ENCODE assay signal across 16 cellular contexts in genomic region chr3:53151465-53151864, GRCh38. TPM values are rescaled to one million over a fixed set of nuclear protein-coding genes. Genes with fewer than 3 reads are reported as not detected.
A peak's percentile ranks its signal among the peaks of the same experiment; 100 is the strongest.
DNase-seq lines count a peak whose midpoint lies in the region; ATAC-seq, FAIRE-seq and TF ChIP-seq lines count a peak whose summit lies in the region.
"Had no signal": no experiment of that assay in that cellular context is flagged by ENCODE, and none has a peak within 500 bp of the region (broad histone marks: within the 10 kb centered on the region; RNA-seq: fewer than 3 reads in every experiment).

No MANE protein-coding gene starts in this region.

- no peak overlapping the region for H2BK120ac ChIP-seq in IMR-90 (ENCODE audit: low read depth, low read length)

- H3K79me2 ChIP-seq in HepG2 (ENCODE audit: insufficient read depth, low read length) (no peaks in the 10 kb centered on the region), osteoblast (ENCODE audit: insufficient read depth, low read length) (no peaks in the 10 kb centered on the region)

- H3K56ac ChIP-seq in IMR-90 (ENCODE audit: extremely low read depth, insufficient read depth, low read length): no peak overlapping the region

- in situ Hi-C loops in IMR-90 (cut with MboI; ENCODE audit: low sequenced_read_pairs): no loop called here
- in situ Hi-C loops in HepG2 (cut with HindIII; ENCODE audit: extremely low pct_ligation_motif_present, low pct_unique_long_range_greater_than_20kb): no loop called here

- dilution Hi-C loops in IMR-90 (cut with HindIII; ENCODE audit: low sequenced_read_pairs, unreplicated experiment): no loop called here

- H3K4me3 ChIP-seq in IMR-90 (ENCODE audit: insufficient read depth, low read depth, low read length) (no peak overlapping the region), HepG2 (replicated peaks in 1 of 3; ENCODE audit: insufficient read depth in 1 of 3, low read depth in 2 of 3, low read length in 3 of 3) (peak overlapping the region in 1 of 3 experiments; percentile 25; a peak in 1 of 6 replicates), osteoblast (ENCODE audit: insufficient read depth, low read length) (no peak overlapping the region)
- H3K4me3 ChIP-seq: GM12878, HAP-1 had no signal

- H4K20me1 ChIP-seq in IMR-90 (ENCODE audit: insufficient read depth, low read length) (no peaks in the 10 kb centered on the region), HepG2 (ENCODE audit: insufficient read depth, low read length) (no peaks in the 10 kb centered on the region), osteoblast (ENCODE audit: insufficient read depth, low read length) (no peaks in the 10 kb centered on the region)

- no peak for TF ChIP-seq CTCF in 22Rv1 (IDR thresholded peaks at IDR 0.05)
- TF ChIP-seq CTCF in IMR-90 (conservative IDR thresholded peaks at IDR 0.05; ENCODE audit: low read depth, low read length): no peak
- TF ChIP-seq CTCF in HepG2 (CRISPR knock-in tag; IDR thresholded peaks at IDR 0.05): no peak
- TF ChIP-seq CTCF in osteoblast (IDR thresholded peaks at IDR 0.05; ENCODE audit: extremely low read depth, low read depth, low read length): no peak

- H3K4ac ChIP-seq in IMR-90 (ENCODE audit: low read depth, low read length): no peak overlapping the region

- no peak for TF ChIP-seq EP300 in HepG2 (IDR thresholded peaks at IDR 0.05; ENCODE audit: low read depth in 2 of 2, low read length in 2 of 2)
- TF ChIP-seq EP300 in HepG2 (CRISPR knock-in tag; IDR thresholded peaks at IDR 0.05; ENCODE audit: borderline replicate concordance): no peak

- H3K4me2 ChIP-seq in IMR-90 (ENCODE audit: low read depth, low read length) (no peak overlapping the region), HepG2 (ENCODE audit: low read depth, low read length) (peak overlapping the region; percentile 41), osteoblast (ENCODE audit: insufficient read depth, low read length) (no peak overlapping the region)

- POLR2A ChIA-PET in IMR-90 (lab: Charles Lee; ENCODE audit: unreplicated experiment): no interaction called here
- POLR2A ChIA-PET in HepG2 (lab: Yijun Ruan, JAX): interaction anchor here (2.4 to 2.6 kb wide), 2 partner anchors 8 to 18 kb away, joined by 13 to 31 read pairs; partner anchors contain the start of gene PRKCD

- TF ChIP-seq POLR2A in IMR-90 (IDR thresholded peaks at IDR 0.05; ENCODE audit: low read depth, low read length): no peak
- no peak for TF ChIP-seq POLR2A in HepG2 (IDR thresholded peaks at IDR 0.05; ENCODE audit: insufficient read depth in 1 of 2, low read depth in 2 of 2, low read length in 2 of 2)

- H4K5ac ChIP-seq in IMR-90 (ENCODE audit: low read depth, low read length): no peak overlapping the region

- H4K91ac ChIP-seq in IMR-90 (ENCODE audit: insufficient read depth, low read depth, low read length): no peak overlapping the region

- BruUV-seq in IMR-90 (replicated peaks; lab: Mats Ljungman, UMichigan): no TSS peak
- BruUV-seq in HepG2 (replicated peaks; lab: Mats Ljungman, UMichigan): no TSS peak

- no peak for FAIRE-seq in HepG2 (lab: Jason Lieb, UNC)
- FAIRE-seq: GM12878, GM18507 had no signal

- H3K27me3 ChIP-seq in IMR-90 (ENCODE audit: control insufficient read depth, insufficient read depth, low read length) (peaks cover 22% of the 10 kb centered on the region), HepG2 (ENCODE audit: control insufficient read depth in 1 of 2, insufficient read depth in 2 of 2, low read length in 2 of 2) (peaks cover 2 to 57% of the 10 kb centered on the region in 2 experiments; a peak in 4 of 5 replicates), osteoblast (ENCODE audit: insufficient read depth, low read length) (no peaks in the 10 kb centered on the region)

- no peak overlapping the region for H3K18ac ChIP-seq in IMR-90 (ENCODE audit: low read depth, low read length)

- no peak overlapping the region for H3K9ac ChIP-seq in IMR-90 (ENCODE audit: low read depth, low read length)
- no peak overlapping the region for H3K9ac ChIP-seq in HepG2 (ENCODE audit: insufficient read depth, low read depth, low read length)

- no peak overlapping the region for H2BK5ac ChIP-seq in IMR-90 (ENCODE audit: low read depth, low read length, poor library complexity, severe bottlenecking)

- H3K14ac ChIP-seq in IMR-90 (replicated peaks; ENCODE audit: low read depth, low read length): no peak overlapping the region

- no peak overlapping the region for H3K23ac ChIP-seq in IMR-90 (ENCODE audit: low read depth, low read length)

- H2AK9ac ChIP-seq in IMR-90 (replicated peaks; ENCODE audit: low read depth, low read length, poor library complexity): no peak overlapping the region

- DNase-seq in IMR-90 (no peak), HepG2 (ENCODE audit: low spot score) (no peak), osteoblast (ENCODE audit: insufficient read length, low spot score, missing footprints) (peak; percentile 3), NCI-H2081 (lab: John Stamatoyannopoulos, UW) (no peak), NCI-H1436 treated with DMSO at 0.1 percent for 48 hours (lab: John Stamatoyannopoulos, UW) (no peak)
- no peak for DNase-seq in effector CD4-positive, alpha-beta T cell
- DNase-seq: C1 segment of cervical spinal cord; CD4-positive, alpha-beta memory T cell; DMS79; GOT3; HFFc6 had no signal

- CTCF ChIA-PET in IMR-90 (lab: Yijun Ruan, JAX): no interaction called here
- CTCF ChIA-PET in HepG2 (lab: Yijun Ruan, JAX; ENCODE audit: low intra/inter-chr PET ratio, low total read pairs): no interaction called here

- H2AFZ ChIP-seq in IMR-90 (replicated peaks; ENCODE audit: low read length, poor library complexity): peak overlapping the region; percentile 43
- no peak overlapping the region for H2AFZ ChIP-seq in HepG2 (ENCODE audit: low read length)
- no peak overlapping the region for H2AFZ ChIP-seq in osteoblast (ENCODE audit: low read length)

- no CpG with 5 or more reads among the region's 5 CpGs for WGBS in IMR-90 (ENCODE audit: extremely low coverage in 2 of 2, insufficient read length in 1 of 2), 2 experiments
- 3% methylated on average over 5 of the region's 5 CpGs for WGBS in HepG2 (ENCODE audit: low lambda C conversion rate)

- no peak overlapping the region for H4K8ac ChIP-seq in IMR-90 (ENCODE audit: low read depth in 2 of 2, low read length in 2 of 2)

- no peak overlapping the region for H2BK20ac ChIP-seq in IMR-90 (ENCODE audit: low read depth, low read length)

- no peak overlapping the region for H2AK5ac ChIP-seq in IMR-90 (ENCODE audit: low read depth, low read length)

- no peaks in the 10 kb centered on the region for H3K9me1 ChIP-seq in IMR-90 (ENCODE audit: insufficient read depth, low read length)

- H3K36me3 ChIP-seq in IMR-90 (ENCODE audit: control insufficient read depth, insufficient read depth, low read length) (no peaks in the 10 kb centered on the region), HepG2 (replicated peaks in 1 of 2; ENCODE audit: control insufficient read depth in 1 of 2, insufficient read depth in 2 of 2, low read length in 2 of 2) (no peaks in the 10 kb centered on the region), osteoblast (ENCODE audit: insufficient read depth, low read length) (no peaks in the 10 kb centered on the region)
- H3K36me3 ChIP-seq: HAP-1 had no signal

- no peaks in the 10 kb centered on the region for H3K79me1 ChIP-seq in IMR-90 (ENCODE audit: low read depth in 1 of 2, low read length in 2 of 2)

- H3K27ac ChIP-seq in 22Rv1: peak overlapping the region; percentile 94
- no peak overlapping the region for H3K27ac ChIP-seq in IMR-90 (ENCODE audit: insufficient read depth, low read length)
- H3K27ac ChIP-seq in HepG2 (ENCODE audit: extremely low read length, insufficient read depth, low read length): no peak overlapping the region
- H3K27ac ChIP-seq in osteoblast (ENCODE audit: low read depth, low read length): no peak overlapping the region

- intact Hi-C loops in IMR-90 (cut with micrococcal nuclease): no loop called here
- intact Hi-C loops in HepG2 (cut with micrococcal nuclease; ENCODE audit: unreplicated experiment): no loop called here

- H3K4me1 ChIP-seq in IMR-90 (ENCODE audit: control insufficient read depth, insufficient read depth, low read length) (peaks cover 5% of the 10 kb centered on the region), HepG2 (ENCODE audit: insufficient read depth, low read length) (peaks cover 52% of the 10 kb centered on the region), osteoblast (ENCODE audit: insufficient read depth, low read length) (peaks cover 25% of the 10 kb centered on the region)
- H3K4me1 ChIP-seq: HAP-1 had no signal

- no peak for TF ChIP-seq RAD21 in IMR-90 (IDR thresholded peaks at IDR 0.05; ENCODE audit: low read length)
- no peak for TF ChIP-seq RAD21 in HepG2 (CRISPR knock-in tag; IDR thresholded peaks at IDR 0.05)

- H3K9me3 ChIP-seq in IMR-90 (ENCODE audit: control insufficient read depth, insufficient read depth, low read length) (no peaks in the 10 kb centered on the region), HepG2 (ENCODE audit: low read length) (no peaks in the 10 kb centered on the region), osteoblast (ENCODE audit: low read depth, low read length) (no peaks in the 10 kb centered on the region)
- H3K9me3 ChIP-seq: HAP-1 had no signal

- no peak overlapping the region for H2BK15ac ChIP-seq in IMR-90 (ENCODE audit: low read depth, low read length)

- ATAC-seq in IMR-90 (ENCODE audit: low read depth) (no peak), HepG2 (peak; percentile 42), GM21360 (IDR thresholded peaks at IDR 0.05; ENCODE audit: unreplicated experiment) (no peak)
- ATAC-seq: GM12878 had no signal

RNA-seq across cellular contexts. Expression of gene PRKCD, which starts 9.5 kb away (rescaled TPM):
- total RNA-seq in IMR-90 (2012; rRNA removed): 3.3 and 4.3 TPM in 2 replicates
- polyA plus RNA-seq in IMR-90 (2012; rRNA removed): 19.0 TPM in 2 replicates
- polyA plus RNA-seq in IMR-90 (2012; cell fraction: cytosol; rRNA removed): 17.1 and 19.0 TPM in 2 replicates
- polyA plus RNA-seq in IMR-90 (2012; cell fraction: nucleus; rRNA removed; ENCODE audit: low replicate concordance): 26.5 and 37.5 TPM in 2 replicates
- 1.6 and 4.3 TPM in 2 replicates for total RNA-seq in HepG2 (2016; rRNA removed; fragmentation: Illumina TruSeq; extraction: Trizol)
- total RNA-seq in HepG2 (2016; cell fraction: cytosol; rRNA removed; fragmentation: Illumina TruSeq; extraction: Trizol; ENCODE audit: low read depth): 0.79 and 1.0 TPM in 2 replicates
- total RNA-seq in HepG2 (2016; cell fraction: insoluble cytoplasmic fraction; rRNA removed; fragmentation: Illumina TruSeq; extraction: Trizol): 1.7 and 3.8 TPM in 2 replicates
- 2.3 and 2.6 TPM in 2 replicates for total RNA-seq in HepG2 (2016; cell fraction: membrane; rRNA removed; fragmentation: Illumina TruSeq; extraction: Trizol)
- 4.3 and 4.4 TPM in 2 replicates for total RNA-seq in HepG2 (2016; cell fraction: nucleus; rRNA removed; fragmentation: Illumina TruSeq; extraction: Trizol)
- 40.7 and 47.7 TPM in 2 replicates for polyA plus RNA-seq in HepG2 (2011; rRNA removed)
- polyA plus RNA-seq in HepG2 (2011; cell fraction: cytosol; rRNA removed): 43.8 and 46.4 TPM in 2 replicates
- 49.0 and 56.6 TPM in 2 replicates for polyA plus RNA-seq in HepG2 (2011; cell fraction: nucleus; rRNA removed)
- polyA plus RNA-seq in HepG2 (2012): 26.9 and 29.1 TPM in 2 replicates
- 4.3 and 5.2 TPM in 2 replicates for polyA plus RNA-seq in HepG2 (2016; cell fraction: cytosol; fragmentation: Illumina TruSeq; extraction: Trizol; ENCODE audit: low read depth)
- polyA plus RNA-seq in HepG2 (2016; cell fraction: insoluble cytoplasmic fraction; fragmentation: Illumina TruSeq; extraction: Trizol; ENCODE audit: low read depth): 19.3 and 22.7 TPM in 2 replicates
- 3.2 and 3.3 TPM in 2 replicates for polyA plus RNA-seq in HepG2 (2016; cell fraction: membrane; fragmentation: Illumina TruSeq; extraction: Trizol; ENCODE audit: low read depth)
- polyA plus RNA-seq in HepG2 (2016; cell fraction: nucleus; fragmentation: Illumina TruSeq; extraction: Trizol; ENCODE audit: insufficient read depth, low read depth): 26.1 and 26.5 TPM in 2 replicates
- 30.4 and 51.6 TPM in 2 replicates for polyA minus RNA-seq in HepG2 (2011; rRNA and poly(A)+ RNA removed; ENCODE audit: low replicate concordance)
- polyA minus RNA-seq in HepG2 (2011; cell fraction: cytosol; rRNA and poly(A)+ RNA removed): 17.5 and 20.8 TPM in 2 replicates
- 17.8 and 23.6 TPM in 2 replicates for polyA minus RNA-seq in HepG2 (2011; cell fraction: nucleus; rRNA and poly(A)+ RNA removed)
- total RNA-seq in osteoblast: 1.8 and 2.2 TPM in 2 replicates

RNA-seq across cellular contexts. Expression of gene RFT1, which starts 21.2 kb away (rescaled TPM):
- total RNA-seq in IMR-90 (2012; rRNA removed) (23.5 and 28.6 TPM in 2 replicates), HepG2 (2016; rRNA removed; fragmentation: Illumina TruSeq; extraction: Trizol) (25.7 and 37.0 TPM in 2 replicates), osteoblast (11.9 and 12.7 TPM in 2 replicates)
- polyA plus RNA-seq in IMR-90 (2012; rRNA removed) (11.6 and 14.5 TPM in 2 replicates), HepG2 (2011; rRNA removed) (21.0 and 23.2 TPM in 2 replicates)
- polyA plus RNA-seq in IMR-90 (2012; cell fraction: cytosol; rRNA removed): 10.2 and 10.4 TPM in 2 replicates
- polyA plus RNA-seq in IMR-90 (2012; cell fraction: nucleus; rRNA removed; ENCODE audit: low replicate concordance): 8.4 and 10.0 TPM in 2 replicates
- 4.3 and 5.1 TPM in 2 replicates for total RNA-seq in HepG2 (2016; cell fraction: cytosol; rRNA removed; fragmentation: Illumina TruSeq; extraction: Trizol; ENCODE audit: low read depth)
- 25.2 and 37.3 TPM in 2 replicates for total RNA-seq in HepG2 (2016; cell fraction: insoluble cytoplasmic fraction; rRNA removed; fragmentation: Illumina TruSeq; extraction: Trizol)
- total RNA-seq in HepG2 (2016; cell fraction: membrane; rRNA removed; fragmentation: Illumina TruSeq; extraction: Trizol): 14.7 and 16.2 TPM in 2 replicates
- total RNA-seq in HepG2 (2016; cell fraction: nucleus; rRNA removed; fragmentation: Illumina TruSeq; extraction: Trizol): 30.4 and 35.0 TPM in 2 replicates
- polyA plus RNA-seq in HepG2 (2011; cell fraction: cytosol; rRNA removed): 21.9 and 27.5 TPM in 2 replicates
- polyA plus RNA-seq in HepG2 (2011; cell fraction: nucleus; rRNA removed): 11.4 TPM in 2 replicates
- 13.7 and 19.5 TPM in 2 replicates for polyA plus RNA-seq in HepG2 (2012)
- 5.2 and 6.1 TPM in 2 replicates for polyA plus RNA-seq in HepG2 (2016; cell fraction: cytosol; fragmentation: Illumina TruSeq; extraction: Trizol; ENCODE audit: low read depth)
- 20.1 and 21.3 TPM in 2 replicates for polyA plus RNA-seq in HepG2 (2016; cell fraction: insoluble cytoplasmic fraction; fragmentation: Illumina TruSeq; extraction: Trizol; ENCODE audit: low read depth)
- polyA plus RNA-seq in HepG2 (2016; cell fraction: membrane; fragmentation: Illumina TruSeq; extraction: Trizol; ENCODE audit: low read depth): 10.2 and 12.2 TPM in 2 replicates
- polyA plus RNA-seq in HepG2 (2016; cell fraction: nucleus; fragmentation: Illumina TruSeq; extraction: Trizol; ENCODE audit: insufficient read depth, low read depth): 32.4 and 36.2 TPM in 2 replicates
- polyA minus RNA-seq in HepG2 (2011; rRNA and poly(A)+ RNA removed; ENCODE audit: low replicate concordance): 79.7 and 80.7 TPM in 2 replicates
- polyA minus RNA-seq in HepG2 (2011; cell fraction: cytosol; rRNA and poly(A)+ RNA removed): 17.0 and 17.7 TPM in 2 replicates
- polyA minus RNA-seq in HepG2 (2011; cell fraction: nucleus; rRNA and poly(A)+ RNA removed): 15.6 and 15.8 TPM in 2 replicates
